ENCODE assay signal across 8 cellular contexts in the genomic region with DNA sequence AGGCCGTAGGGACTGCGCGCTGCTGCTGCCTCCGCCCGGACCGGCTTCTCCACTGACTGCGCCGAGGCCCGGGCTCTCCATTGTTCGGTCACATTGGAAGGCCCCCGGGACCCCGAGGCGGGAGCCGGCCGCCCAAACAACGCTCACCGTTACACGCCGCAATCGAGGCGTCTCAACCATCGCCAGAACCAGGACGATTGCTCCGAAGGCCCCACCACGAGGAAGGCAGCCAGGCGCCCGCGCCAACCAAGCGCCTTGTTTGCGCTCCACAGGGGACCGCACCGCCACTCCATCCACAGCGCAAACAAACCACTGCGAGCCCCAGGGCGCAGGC. TPM values are rescaled to one million over a fixed set of nuclear protein-coding genes. Genes with fewer than 3 reads are reported as not detected.
DNase-seq lines count a peak whose midpoint lies in the region; TF ChIP-seq lines count a peak whose summit lies in the region.

No MANE protein-coding gene starts in this region.

- H3K4me1 ChIP-seq in prostate gland (replicated peaks) = no peaks in the 10 kb centered on the region

- WGBS in prostate gland = under 1% methylated on average over 31 of the region's 35 CpGs

- DNase-seq in NCI-H1092 (lab: John Stamatoyannopoulos, UW) = peak; percentile 76
- no peak for DNase-seq in NCI-H1092 treated with DMSO at 0.1 percent for 48 hours (lab: John Stamatoyannopoulos, UW)
- no peak for DNase-seq in fibroblast of villous mesenchyme (ENCODE audit: low read depth)
- DNase-seq in prostate gland (ENCODE audit: low spot score) = no peak
- DNase-seq in stimulated activated CD4-positive, alpha-beta T cell treated with anti-CD3 and anti-CD28 coated beads, Interleukin-15, amount 100 ng/mL, for 24 hours = no peak
- DNase-seq in NCI-H446 treated with DMSO at 0.1 percent for 48 hours (lab: John Stamatoyannopoulos, UW) = no peak
- DNase-seq in stimulated activated CD4-positive, alpha-beta T cell treated with anti-CD3 and anti-CD28 coated beads, Interleukin-4, amount 100 ng/mL, for 24 hours = no peak

- peak overlapping the region; percentile 95 for H3K27ac ChIP-seq in VCaP
- peak overlapping the region; percentile 97 to 99 for H3K27ac ChIP-seq in prostate gland

- H3K27me3 ChIP-seq in prostate gland (replicated peaks; ENCODE audit: insufficient read depth) = no peaks in the 10 kb centered on the region

- TF ChIP-seq POLR2A in prostate gland (IDR thresholded peaks at IDR 0.05) = no peak

- peak; percentile 44 for TF ChIP-seq CTCF in VCaP (conservative IDR thresholded peaks at IDR 0.05)
- no peak for TF ChIP-seq CTCF in fibroblast of villous mesenchyme (IDR thresholded peaks at IDR 0.05; ENCODE audit: insufficient read depth, low read depth, low read length)
- TF ChIP-seq CTCF in prostate gland (IDR thresholded peaks at IDR 0.05) = peak in 2 of 4 experiments; percentile 33 to 44

- H3K4me3 ChIP-seq in fibroblast of villous mesenchyme (ENCODE audit: low read depth, low read length) = peak overlapping the region; percentile 83
- H3K4me3 ChIP-seq in prostate gland = peak overlapping the region; percentile 56 to 90

- peaks cover 6 to 8% of the 10 kb centered on the region in 2 donors for H3K36me3 ChIP-seq in prostate gland

- intact Hi-C loops in prostate gland (cut with DNase I) = loop anchor here (1.0 to 10.0 kb wide), 4 partner anchors 42 to 394 kb away; a partner anchor contains a TSS

- H3K9me3 ChIP-seq in prostate gland = no peaks in the 10 kb centered on the region

RNA-seq across cellular contexts. Expression of a gene that starts 0.6 kb away (rescaled TPM):
- 321 and 350 TPM in 2 replicates for total RNA-seq in fibroblast of villous mesenchyme
- 1,000 to 10,000 TPM in 1 of 2 donors, 100 to 1,000 TPM in 1; 538 to 1,389 TPM for total RNA-seq in prostate gland

RNA-seq across cellular contexts. Expression of a gene that starts 9.5 kb away (rescaled TPM):
- total RNA-seq in fibroblast of villous mesenchyme = not detected in 2 replicates
- total RNA-seq in prostate gland = not detected

RNA-seq across cellular contexts. Expression of a gene that starts 59.0 kb away (rescaled TPM):
- total RNA-seq in fibroblast of villous mesenchyme = not detected in 2 replicates
- 1 to 10 TPM in 1 of 2 donors, not detected in 1; 1.2 TPM for total RNA-seq in prostate gland
